Comparison of ENCODE assay signal across 8 cellular contexts in genomic region chr14:91396959-91397815, GRCh38. TPM values are rescaled to one million over a fixed set of nuclear protein-coding genes. Genes with fewer than 3 reads are reported as not detected.
DNase-seq lines count a peak whose midpoint lies in the region; ATAC-seq and TF ChIP-seq lines count a peak whose summit lies in the region.

No MANE protein-coding gene starts in this region.

- CTCF ChIA-PET in CD4-positive, alpha-beta T cell (lab: Charles Lee) = interaction anchor here (1.0 to 6.1 kb wide), 6 partner anchors 10 to 74 kb away, joined by 3 to 62 read pairs (median 4); partner anchors contain the start of gene CCDC88C

- H3K36me3 Mint-ChIP-seq in CD4-positive, alpha-beta T cell (ENCODE audit: low read depth) = peaks cover 48% of the 10 kb centered on the region

- no peak for TF ChIP-seq CTCF in CD4-positive, alpha-beta T cell (IDR thresholded peaks at IDR 0.05)

- peak overlapping the region; percentile 98 for H3K27ac Mint-ChIP-seq in CD4-positive, alpha-beta T cell

- no peaks in the 10 kb centered on the region for H3K9me3 ChIP-seq in CD4-positive, alpha-beta T cell (ENCODE audit: control insufficient read depth, low read length)

- peak overlapping the region; percentile 66 for H3K27ac ChIP-seq in CD4-positive, alpha-beta T cell (ENCODE audit: low read depth, low read length)
- H3K27ac ChIP-seq in epithelial cell of prostate = peak overlapping the region; percentile 94

- peaks cover 90% of the 10 kb centered on the region for H3K4me1 Mint-ChIP-seq in CD4-positive, alpha-beta T cell (ENCODE audit: low read depth)

- DNase-seq in CD4-positive, alpha-beta T cell = peak in 9 of 10 experiments; percentile 48 to 69 (median 61)
- DNase-seq in UCSD-AML1 (lab: John Stamatoyannopoulos, UW; ENCODE audit: unreplicated experiment) (peak; percentile 40), epithelial cell of prostate (ENCODE audit: low read depth, low spot score) (no peak), ACHN (no peak)
- DNase-seq in stimulated activated CD4-positive, alpha-beta T cell treated with anti-CD3 and anti-CD28 coated beads, Interleukin-4, amount 100 ng/mL, for 48 hours (ENCODE audit: low read depth in 2 of 2) = peak; percentile 54 to 57

- no peaks in the 10 kb centered on the region for H3K27me3 Mint-ChIP-seq in CD4-positive, alpha-beta T cell

- H3K4me3 Mint-ChIP-seq in CD4-positive, alpha-beta T cell = peak overlapping the region; percentile 78

- POLR2A ChIA-PET in CD4-positive, alpha-beta T cell (lab: Charles Lee) = interaction anchor here (0.7 to 12.9 kb wide), 19 partner anchors 9 to 476 kb away, joined by 3 to 294 read pairs (median 5); partner anchors contain the start of genes CCDC88C and GPR68

- intact Hi-C loops in CD4-positive, alpha-beta T cell (cut with DNase I, micrococcal nuclease) = loop anchor here in 1 of 2 experiments (1.0 kb wide), 1 partner anchor 16 kb away; no protein-coding TSS in a partner anchor

- ATAC-seq in CD4-positive, alpha-beta T cell (ENCODE audit: poor library complexity) = peak; percentile 76
- peak; percentile 83 for ATAC-seq in GM19395 (IDR thresholded peaks at IDR 0.05; ENCODE audit: unreplicated experiment)
- ATAC-seq in HG03469 (IDR thresholded peaks at IDR 0.05; ENCODE audit: unreplicated experiment) = peak; percentile 51
- ATAC-seq in HG03045 (IDR thresholded peaks at IDR 0.05; ENCODE audit: unreplicated experiment) = no peak

- in situ Hi-C loops in ACHN (cut with HindIII; ENCODE audit: low pct_ligation_motif_present, low pct_unique_long_range_greater_than_20kb, low sequenced_read_pairs) = no loop called here

- H3K9me3 Mint-ChIP-seq in CD4-positive, alpha-beta T cell = no peaks in the 10 kb centered on the region

- H3K27me3 ChIP-seq in CD4-positive, alpha-beta T cell (ENCODE audit: control insufficient read depth, insufficient read depth, low read length) = no peaks in the 10 kb centered on the region

RNA-seq across cellular contexts. Expression of gene CCDC88C, which starts 20.4 kb away (rescaled TPM):
- 100 to 1,000 TPM; 269 to 287 TPM for total RNA-seq in CD4-positive, alpha-beta T cell

Comparison
In these comparisons a context has a peak if more than half of its experiments do, and no peak if none do; other contexts are left out.
1. DNase-seq: peak in CD4-positive, alpha-beta T cell (9 of 10), UCSD-AML1 (single experiment) and stimulated activated CD4-positive, alpha-beta T cell treated with anti-CD3 and anti-CD28 coated beads, Interleukin-4, amount 100 ng/mL, for 48 hours (2 of 2); none in epithelial cell of prostate (single experiment) and ACHN (single experiment).